In genomic region chr9:95609426-95609825, GRCh38 we compare ENCODE assay signal across 20 cellular contexts.
"Had no signal": no experiment of that assay in that cellular context is flagged by ENCODE, and none has a peak within 500 bp of the region (broad histone marks: within the 10 kb centered on the region; RNA-seq: fewer than 3 reads in every experiment).

No MANE protein-coding gene starts in this region.

- H3K9ac ChIP-seq: SK-N-SH had no signal

- H3K4me2 ChIP-seq: SK-N-SH had no signal

- DNase-seq: IMR-90, Karpas-422, KG1, MM.1S, NCI-H1092 treated with DMSO at 0.1 percent for 48 hours, NCI-H1436, NCI-H187, NCI-H2029, NCI-H2081 treated with DMSO at 0.1 percent for 48 hours, NCI-H2227 treated with DMSO at 0.1 percent for 48 hours, NCI-H510A, NCI-H524 treated with DMSO at 0.1 percent for 48 hours, NCI-H69, NCI-H774, Right ventricle myocardium superior, RPMI8226, SIG-M5, SK-N-SH, SW 1271 had no signal

- ATAC-seq: HepG2 had no signal

- H3K9me2 ChIP-seq: SK-N-SH had no signal

- H3K9me3 ChIP-seq: SK-N-SH had no signal
